In genomic region chr3:32143849-32144757, GRCh38 we compare ENCODE assay signal across 8 cellular contexts. TPM values are rescaled to one million over a fixed set of nuclear protein-coding genes. Genes with fewer than 3 reads are reported as not detected.
DNase-seq lines count a peak whose midpoint lies in the region; ATAC-seq, FAIRE-seq and TF ChIP-seq lines count a peak whose summit lies in the region.

No MANE protein-coding gene starts in this region.

- intact Hi-C loops in esophagus muscularis mucosa (cut with DNase I) = loop anchor here (1.0 kb wide), 1 partner anchor 125 kb away; no protein-coding TSS in a partner anchor

- H3K27ac Mint-ChIP-seq in nephron progenitor cell = no peak overlapping the region

- no peak for TF ChIP-seq POLR2A in esophagus muscularis mucosa (IDR thresholded peaks at IDR 0.05; ENCODE audit: low read depth)

- FAIRE-seq in urothelium cell line (lab: Jason Lieb, UNC) = no peak

- peak; percentile 77 for ATAC-seq in GM18511 (IDR thresholded peaks at IDR 0.05; ENCODE audit: unreplicated experiment)
- peak; percentile 71 for ATAC-seq in HG03571 (IDR thresholded peaks at IDR 0.05; ENCODE audit: unreplicated experiment)

- H3K27me3 Mint-ChIP-seq in nephron progenitor cell (ENCODE audit: low read depth, poor library complexity) = no peaks in the 10 kb centered on the region

- no peaks in the 10 kb centered on the region for H3K27me3 ChIP-seq in esophagus muscularis mucosa

- H3K36me3 Mint-ChIP-seq in nephron progenitor cell (ENCODE audit: low read depth) = no peaks in the 10 kb centered on the region

- H3K9me3 Mint-ChIP-seq in nephron progenitor cell = no peaks in the 10 kb centered on the region

- H3K27ac ChIP-seq in esophagus muscularis mucosa (replicated peaks in 1 of 4) = no peak overlapping the region

- H3K4me3 Mint-ChIP-seq in nephron progenitor cell = no peak overlapping the region

- peak; percentile 75 to 85 (median 80) for TF ChIP-seq CTCF in esophagus muscularis mucosa (IDR thresholded peaks at IDR 0.05)
- peak; percentile 65 for TF ChIP-seq CTCF in nephron progenitor cell (IDR thresholded peaks at IDR 0.05)

- TF ChIP-seq EP300 in esophagus muscularis mucosa (IDR thresholded peaks at IDR 0.05) = no peak

- WGBS in esophagus muscularis mucosa = 65% methylated on average over 11 of the region's 11 CpGs

- no peak overlapping the region for H3K4me3 ChIP-seq in esophagus muscularis mucosa

- H3K36me3 ChIP-seq in esophagus muscularis mucosa = peaks cover 11 to 44% (median 42%) of the 10 kb centered on the region in 4 donors

- peak; percentile 86 for DNase-seq in AG08396 (ENCODE audit: low spot score)
- DNase-seq in NCI-H82 treated with DMSO at 0.1 percent for 48 hours (lab: John Stamatoyannopoulos, UW; ENCODE audit: unreplicated experiment) = peak; percentile 65
- peak; percentile 65 for DNase-seq in activated CD8-positive, alpha-beta memory T cell treated with anti-CD3 and anti-CD28 coated beads for 24 hours
- no peak for DNase-seq in esophagus muscularis mucosa (ENCODE audit: extremely low spot score)
- DNase-seq in nephron progenitor cell = peak; percentile 56
- DNase-seq in urothelium cell line (ENCODE audit: low spot score) = peak; percentile 81

- H3K4me1 Mint-ChIP-seq in nephron progenitor cell = peaks cover 35% of the 10 kb centered on the region

- no peaks in the 10 kb centered on the region for H3K9me3 ChIP-seq in esophagus muscularis mucosa

- peaks cover 0 to 13% (median 7%) of the 10 kb centered on the region in 4 donors for H3K4me1 ChIP-seq in esophagus muscularis mucosa

RNA-seq across cellular contexts. Expression of gene GPD1L, which starts 37.7 kb away (rescaled TPM):
- total RNA-seq in esophagus muscularis mucosa = 100 to 1,000 TPM in 1 of 4 donors, 10 to 100 TPM in 3; 75.6 to 117 (median 79.7) TPM
